28 cellular contexts compared by ENCODE assay signal in genomic region chr3:136152963-136153362, GRCh38. TPM values are rescaled to one million over a fixed set of nuclear protein-coding genes. Genes with fewer than 3 reads are reported as not detected.
DNase-seq lines count a peak whose midpoint lies in the region; ATAC-seq and TF ChIP-seq lines count a peak whose summit lies in the region.
"Had no signal": no experiment of that assay in that cellular context is flagged by ENCODE, and none has a peak within 500 bp of the region (broad histone marks: within the 10 kb centered on the region; RNA-seq: fewer than 3 reads in every experiment).

No MANE protein-coding gene starts in this region.

- peaks cover 30% of the 10 kb centered on the region for H3K36me3 Mint-ChIP-seq in activated CD4-positive, alpha-beta T cell treated with anti-CD3 and anti-CD28 coated beads for 36 hours (ENCODE audit: low read depth)
- H3K36me3 Mint-ChIP-seq in IgD-negative memory B cell: peaks cover 4% of the 10 kb centered on the region
- H3K36me3 Mint-ChIP-seq in activated naive CD8-positive, alpha-beta T cell treated with anti-CD3 and anti-CD28 coated beads for 36 hours: peaks cover 28% of the 10 kb centered on the region
- H3K36me3 Mint-ChIP-seq in naive thymus-derived CD8-positive, alpha-beta T cell: peaks cover 0 to 53% (median 13%) of the 10 kb centered on the region in 3 donors

- intact Hi-C loops in activated CD4-positive, alpha-beta T cell treated with anti-CD3 and anti-CD28 coated beads for 36 hours (cut with DNase I, micrococcal nuclease): loop anchor here in 1 of 2 experiments (5.0 kb wide), 1 partner anchor 39 kb away; no protein-coding TSS in a partner anchor
- intact Hi-C loops in vagina (cut with DNase I): no loop called here

- H3K27me3 Mint-ChIP-seq in activated CD4-positive, alpha-beta T cell treated with anti-CD3 and anti-CD28 coated beads for 36 hours: no peaks in the 10 kb centered on the region
- H3K27me3 Mint-ChIP-seq in IgD-negative memory B cell: no peaks in the 10 kb centered on the region
- no peaks in the 10 kb centered on the region for H3K27me3 Mint-ChIP-seq in activated naive CD8-positive, alpha-beta T cell treated with anti-CD3 and anti-CD28 coated beads for 36 hours
- no peaks in the 10 kb centered on the region for H3K27me3 Mint-ChIP-seq in naive thymus-derived CD8-positive, alpha-beta T cell

- H3K27ac Mint-ChIP-seq in activated CD4-positive, alpha-beta T cell treated with anti-CD3 and anti-CD28 coated beads for 36 hours: peak overlapping the region; percentile 81
- peak overlapping the region in 2 of 3 donors; percentile 14 to 39 for H3K27ac Mint-ChIP-seq in IgD-negative memory B cell
- H3K27ac Mint-ChIP-seq in activated naive CD8-positive, alpha-beta T cell treated with anti-CD3 and anti-CD28 coated beads for 36 hours: peak overlapping the region; percentile 84
- H3K27ac Mint-ChIP-seq in naive thymus-derived CD8-positive, alpha-beta T cell: peak overlapping the region in 8 of 10 donors; percentile 20 to 91 (median 57)
- H3K27ac Mint-ChIP-seq: GM23338; T-helper 1 cell treated with Interleukin-12 subunit alpha and Interleukin-12 subunit beta and Interleukin-4 antibody, amounts not matched to agents 30 μg/mL and 1 μg/mL, for 36 hours had no signal

- no peak overlapping the region for H3K27ac ChIP-seq in vagina
- H3K27ac ChIP-seq: 22Rv1, adrenal gland, breast epithelium, heart left ventricle, left ventricle myocardium inferior, spleen, VCaP had no signal

- H3K4me1 Mint-ChIP-seq in activated CD4-positive, alpha-beta T cell treated with anti-CD3 and anti-CD28 coated beads for 36 hours: peaks cover 78% of the 10 kb centered on the region
- peaks cover 31 to 63% (median 48%) of the 10 kb centered on the region in 3 donors for H3K4me1 Mint-ChIP-seq in IgD-negative memory B cell
- peaks cover 70% of the 10 kb centered on the region for H3K4me1 Mint-ChIP-seq in activated naive CD8-positive, alpha-beta T cell treated with anti-CD3 and anti-CD28 coated beads for 36 hours
- peaks cover 38 to 80% (median 79%) of the 10 kb centered on the region in 4 donors for H3K4me1 Mint-ChIP-seq in naive thymus-derived CD8-positive, alpha-beta T cell

- DNase-seq in activated CD4-positive, alpha-beta T cell treated with anti-CD3 and anti-CD28 coated beads for 36 hours: no peak
- DNase-seq in activated CD4-positive, alpha-beta T cell treated with anti-CD3 and anti-CD28 coated beads for 48 hours: no peak
- DNase-seq in activated naive CD8-positive, alpha-beta T cell treated with anti-CD3 and anti-CD28 coated beads for 36 hours: no peak
- no peak for DNase-seq in naive thymus-derived CD8-positive, alpha-beta T cell
- DNase-seq in vagina (ENCODE audit: extremely low spot score in 2 of 2): no peak
- DNase-seq: activated CD4-positive, alpha-beta T cell treated with anti-CD3 and anti-CD28 coated beads, Interleukin-2, amount 50 U/mL, for 4 hours; adrenal gland; BE2C; GDM1; heart left ventricle; KG1; left ventricle myocardium inferior; mucosa of descending colon; MV-4-11; NCI-H187; NCI-H748 treated with DMSO at 0.1 percent for 48 hours; PC-3; retina; spleen; stimulated activated CD4-positive, alpha-beta T cell treated with anti-CD3 and anti-CD28 coated beads, Interleukin-4, amount 100 ng/mL, for 24 hours had no signal

- H3K9me3 ChIP-seq in vagina: no peaks in the 10 kb centered on the region
- H3K9me3 ChIP-seq: adrenal gland, BE2C, breast epithelium, heart left ventricle, left ventricle myocardium inferior, mucosa of descending colon, spleen had no signal

- no peaks in the 10 kb centered on the region for H3K27me3 ChIP-seq in vagina
- H3K27me3 ChIP-seq: adrenal gland, BE2C, breast epithelium, heart left ventricle, spleen had no signal

- peaks cover 0 to 13% of the 10 kb centered on the region in 2 donors for H3K36me3 ChIP-seq in vagina
- H3K36me3 ChIP-seq: breast epithelium had no signal

- TF ChIP-seq CTCF in vagina (IDR thresholded peaks at IDR 0.05): no peak

- no peaks in the 10 kb centered on the region for H3K9me3 Mint-ChIP-seq in activated CD4-positive, alpha-beta T cell treated with anti-CD3 and anti-CD28 coated beads for 36 hours (ENCODE audit: low read depth)
- no peaks in the 10 kb centered on the region for H3K9me3 Mint-ChIP-seq in IgD-negative memory B cell
- peaks cover 2% of the 10 kb centered on the region for H3K9me3 Mint-ChIP-seq in activated naive CD8-positive, alpha-beta T cell treated with anti-CD3 and anti-CD28 coated beads for 36 hours
- no peaks in the 10 kb centered on the region for H3K9me3 Mint-ChIP-seq in naive thymus-derived CD8-positive, alpha-beta T cell
- H3K9me3 Mint-ChIP-seq: GM23338; T-helper 1 cell treated with Interleukin-12 subunit alpha and Interleukin-12 subunit beta and Interleukin-4 antibody, amounts not matched to agents 30 μg/mL and 1 μg/mL, for 36 hours had no signal

- no peak overlapping the region for H3K4me3 Mint-ChIP-seq in activated CD4-positive, alpha-beta T cell treated with anti-CD3 and anti-CD28 coated beads for 36 hours
- H3K4me3 Mint-ChIP-seq in IgD-negative memory B cell: no peak overlapping the region
- no peak overlapping the region for H3K4me3 Mint-ChIP-seq in activated naive CD8-positive, alpha-beta T cell treated with anti-CD3 and anti-CD28 coated beads for 36 hours
- peak overlapping the region in 4 of 10 donors; percentile 12 to 49 (median 27) for H3K4me3 Mint-ChIP-seq in naive thymus-derived CD8-positive, alpha-beta T cell
- H3K4me3 Mint-ChIP-seq: GM23338; T-helper 1 cell treated with Interleukin-12 subunit alpha and Interleukin-12 subunit beta and Interleukin-4 antibody, amounts not matched to agents 30 μg/mL and 1 μg/mL, for 36 hours had no signal

- CTCF ChIA-PET in activated CD4-positive, alpha-beta T cell treated with anti-CD3 and anti-CD28 coated beads for 36 hours (lab: Charles Lee): no interaction called here

- POLR2A ChIA-PET in activated CD4-positive, alpha-beta T cell treated with anti-CD3 and anti-CD28 coated beads for 36 hours (lab: Charles Lee): no interaction called here
- POLR2A ChIA-PET in naive thymus-derived CD8-positive, alpha-beta T cell (lab: Charles Lee): no interaction called here

- no peak for ATAC-seq in activated CD4-positive, alpha-beta T cell treated with anti-CD3 and anti-CD28 coated beads for 36 hours
- no peak for ATAC-seq in naive thymus-derived CD8-positive, alpha-beta T cell
- ATAC-seq in GM21619 (IDR thresholded peaks at IDR 0.05; ENCODE audit: unreplicated experiment) (no peak), HG03175 (IDR thresholded peaks at IDR 0.05; ENCODE audit: unreplicated experiment) (no peak)
- ATAC-seq: GM23338, heart left ventricle, mucosa of descending colon, PC-3 had no signal

- H3K4me1 ChIP-seq in vagina: peaks cover 69% of the 10 kb centered on the region
- H3K4me1 ChIP-seq: BE2C had no signal

- H3K4me3 ChIP-seq in vagina: no peak overlapping the region
- H3K4me3 ChIP-seq: adrenal gland, breast epithelium, GM23338, heart left ventricle, left ventricle myocardium inferior, mucosa of descending colon, spleen had no signal

- TF ChIP-seq POLR2A in vagina (IDR thresholded peaks at IDR 0.05): no peak

RNA-seq across cellular contexts. Expression of gene MSL2, which starts 43.2 kb away (rescaled TPM):
- 10 to 100 TPM; 39.5 to 48.3 TPM for total RNA-seq in activated CD4-positive, alpha-beta T cell treated with anti-CD3 and anti-CD28 coated beads for 36 hours
- 27.9 TPM for polyA plus RNA-seq in IgD-negative memory B cell
- total RNA-seq in activated naive CD8-positive, alpha-beta T cell treated with anti-CD3 and anti-CD28 coated beads for 36 hours: 10 to 100 TPM; 44.0 to 44.1 TPM
- 100 to 1,000 TPM in 1 of 2 experiments, 10 to 100 TPM in 1; 96.6 to 100 TPM for total RNA-seq in naive thymus-derived CD8-positive, alpha-beta T cell
- 10 to 100 TPM; 28.7 to 41.1 (median 38.9) TPM for polyA plus RNA-seq in naive thymus-derived CD8-positive, alpha-beta T cell
- 18.7 TPM for total RNA-seq in vagina

Comparison
In these comparisons a context has a peak if more than half of its experiments do, and no peak if none do; other contexts are left out.
1. H3K27ac Mint-ChIP-seq: peak in every context shown above with its lines; median percentile 84 in activated naive CD8-positive, alpha-beta T cell treated with anti-CD3 and anti-CD28 coated beads for 36 hours; 81 in activated CD4-positive, alpha-beta T cell treated with anti-CD3 and anti-CD28 coated beads for 36 hours; 57 in naive thymus-derived CD8-positive, alpha-beta T cell; 26 in IgD-negative memory B cell.